12 cellular contexts compared by ENCODE assay signal in the genomic region with DNA sequence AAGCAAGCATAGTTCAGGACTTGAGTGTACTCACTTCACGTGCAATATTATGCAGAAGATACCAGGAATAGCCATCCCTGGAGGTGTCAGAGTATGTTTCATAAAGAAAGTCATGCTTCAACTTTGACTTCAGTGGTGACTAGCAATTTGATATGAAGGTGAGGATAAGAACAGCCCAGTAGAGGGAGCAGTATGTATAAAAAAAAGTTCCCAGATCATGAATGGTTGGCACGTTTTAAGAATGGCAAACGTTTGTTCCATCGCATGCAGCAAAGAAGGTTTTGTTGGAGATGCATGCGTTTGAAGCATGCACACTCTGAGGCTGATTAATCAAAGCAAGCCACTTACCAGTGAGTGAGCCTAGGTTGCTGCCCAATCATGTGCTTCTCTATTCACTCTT. TPM values are rescaled to one million over a fixed set of nuclear protein-coding genes. Genes with fewer than 3 reads are reported as not detected.
A peak's percentile ranks its signal among the peaks of the same experiment; 100 is the strongest.
DNase-seq lines count a peak whose midpoint lies in the region; ATAC-seq and TF ChIP-seq lines count a peak whose summit lies in the region.
"Had no signal": no experiment of that assay in that cellular context is flagged by ENCODE, and none has a peak within 500 bp of the region (broad histone marks: within the 10 kb centered on the region; RNA-seq: fewer than 3 reads in every experiment).

No MANE protein-coding gene starts in this region.

- H3K36me3 Mint-ChIP-seq in GM23338 (ENCODE audit: low read depth) (0 out of 3 replicates have a peak, but pooled peaks cover 5% of the 10 kb centered on the region), endothelial cell (ENCODE audit: low read depth, unreplicated experiment) (no peaks in the 10 kb centered on the region)
- H3K36me3 Mint-ChIP-seq in activated T-cell treated with anti-CD3 and anti-CD28 coated beads, Interleukin-2, amount 50 U/mL, for 4 hours (ENCODE audit: insufficient read depth): no peaks in the 10 kb centered on the region
- H3K36me3 Mint-ChIP-seq: mesothelial cell of epicardium had no signal

- BruUV-seq in A673 (replicated peaks; lab: Mats Ljungman, UMichigan) (no TSS peak), PC-3 (replicated peaks; lab: Mats Ljungman, UMichigan) (no TSS peak)

- H3K27ac ChIP-seq in A673 (ENCODE audit: low read depth, low read length, poor library complexity, severe bottlenecking) (no peak overlapping the region), GM23338 (ENCODE audit: low read depth) (no peak overlapping the region), PC-3 (ENCODE audit: low read length) (no peak overlapping the region), hepatocyte (no peak overlapping the region)
- H3K27ac ChIP-seq: spleen had no signal

- H3K9me3 ChIP-seq in A673 (ENCODE audit: low read depth, low read length, poor library complexity, severe bottlenecking) (no peaks in the 10 kb centered on the region), PC-3 (ENCODE audit: low read length) (no peaks in the 10 kb centered on the region), hepatocyte (ENCODE audit: low read depth) (no peaks in the 10 kb centered on the region)
- H3K9me3 ChIP-seq: spleen had no signal

- no peak overlapping the region for H3K9ac ChIP-seq in PC-3 (ENCODE audit: low read length)

- intact Hi-C loops in A673 (cut with micrococcal nuclease; ENCODE audit: unreplicated experiment) (loop anchor here (5.0 kb wide), 1 partner anchor 1523 kb away; no protein-coding TSS in a partner anchor), PC-3 (cut with micrococcal nuclease) (loop anchor here (2.0 to 10.0 kb wide), 3 partner anchors 235 to 1523 kb away; no protein-coding TSS in a partner anchor)

- H3K27ac Mint-ChIP-seq in GM23338: no peak overlapping the region
- H3K27ac Mint-ChIP-seq in endothelial cell (ENCODE audit: unreplicated experiment): no peak overlapping the region
- H3K27ac Mint-ChIP-seq: mesothelial cell of epicardium had no signal

- H3K27me3 ChIP-seq in A673 (replicated peaks; ENCODE audit: insufficient read depth, low read depth, low read length, poor library complexity) (peaks cover 3% of the 10 kb centered on the region), GM23338 (ENCODE audit: insufficient read depth) (no peaks in the 10 kb centered on the region), PC-3 (ENCODE audit: low read length) (no peaks in the 10 kb centered on the region), hepatocyte (no peaks in the 10 kb centered on the region)
- H3K27me3 ChIP-seq: spleen had no signal

- H3F3A ChIP-seq in GM23338 (replicated peaks; ENCODE audit: low read depth) (no peaks in the 10 kb centered on the region), PC-3 (ENCODE audit: low read length, unreplicated experiment) (no peaks in the 10 kb centered on the region)

- DNase-seq in A673 (ENCODE audit: low spot score) (peak; percentile 13), GM23338 (ENCODE audit: low spot score) (peak; percentile 8), PC-3 (peak; percentile 53), hepatocyte (ENCODE audit: low spot score) (peak; percentile 8), endothelial cell (ENCODE audit: low spot score) (no peak), NCI-H2171 (lab: John Stamatoyannopoulos, UW) (no peak)
- no peak for DNase-seq in activated T-cell treated with anti-CD3 and anti-CD28 coated beads, Interleukin-2, amount 50 U/mL, for 4 hours
- DNase-seq: foreskin fibroblast, NCI-H1436 treated with DMSO at 0.1 percent for 48 hours, spleen had no signal

- H3K4me1 ChIP-seq in A673 (ENCODE audit: insufficient read depth, low read length, poor library complexity, severe bottlenecking): no peaks in the 10 kb centered on the region
- no peaks in the 10 kb centered on the region for H3K4me1 ChIP-seq in GM23338 (ENCODE audit: insufficient read depth)
- no peaks in the 10 kb centered on the region for H3K4me1 ChIP-seq in PC-3 (ENCODE audit: insufficient read depth, low read length)
- H3K4me1 ChIP-seq in hepatocyte (ENCODE audit: insufficient read depth): no peaks in the 10 kb centered on the region
- H3K4me1 ChIP-seq: spleen had no signal

- H3K4me3 ChIP-seq in A673 (ENCODE audit: low read depth, low read length, poor library complexity, severe bottlenecking) (no peak overlapping the region), GM23338 (no peak overlapping the region), PC-3 (ENCODE audit: low read length) (no peak overlapping the region), hepatocyte (no peak overlapping the region)
- H3K4me3 ChIP-seq: spleen had no signal

- no peaks in the 10 kb centered on the region for H3K27me3 Mint-ChIP-seq in GM23338 (ENCODE audit: insufficient read depth, low read depth, poor library complexity)
- H3K27me3 Mint-ChIP-seq in endothelial cell (ENCODE audit: unreplicated experiment): no peaks in the 10 kb centered on the region
- H3K27me3 Mint-ChIP-seq in activated T-cell treated with anti-CD3 and anti-CD28 coated beads, Interleukin-2, amount 50 U/mL, for 4 hours (ENCODE audit: low read depth): no peaks in the 10 kb centered on the region

- H4K20me1 ChIP-seq in GM23338 (replicated peaks; ENCODE audit: insufficient read depth) (no peaks in the 10 kb centered on the region), PC-3 (ENCODE audit: low read length) (no peaks in the 10 kb centered on the region), hepatocyte (ENCODE audit: insufficient read depth, poor library complexity, severe bottlenecking) (no peaks in the 10 kb centered on the region)

- 26% methylated on average over 5 of the region's 5 CpGs for WGBS in hepatocyte (ENCODE audit: low lambda C conversion rate, missing lambda C conversion rate)

- no peak overlapping the region for H3K4me2 ChIP-seq in GM23338
- peak overlapping the region; percentile 60; the same call in 1 of the 2 replicates for H3K4me2 ChIP-seq in PC-3 (ENCODE audit: low read length)
- no peak overlapping the region for H3K4me2 ChIP-seq in hepatocyte

- H3K4me1 Mint-ChIP-seq in GM23338 (no peaks in the 10 kb centered on the region), endothelial cell (ENCODE audit: unreplicated experiment) (no peaks in the 10 kb centered on the region)
- no peaks in the 10 kb centered on the region for H3K4me1 Mint-ChIP-seq in activated T-cell treated with anti-CD3 and anti-CD28 coated beads, Interleukin-2, amount 50 U/mL, for 4 hours (ENCODE audit: low read depth)
- H3K4me1 Mint-ChIP-seq: mesothelial cell of epicardium had no signal

- H3K4me3 Mint-ChIP-seq in GM23338: no peak overlapping the region
- no peak overlapping the region for H3K4me3 Mint-ChIP-seq in endothelial cell (ENCODE audit: unreplicated experiment)
- no peak overlapping the region for H3K4me3 Mint-ChIP-seq in activated T-cell treated with anti-CD3 and anti-CD28 coated beads, Interleukin-2, amount 50 U/mL, for 4 hours
- H3K4me3 Mint-ChIP-seq: mesothelial cell of epicardium had no signal

- H3K36me3 ChIP-seq in A673 (ENCODE audit: insufficient read depth, low read length, poor library complexity, severe bottlenecking) (no peaks in the 10 kb centered on the region), GM23338 (ENCODE audit: insufficient read depth) (no peaks in the 10 kb centered on the region), PC-3 (ENCODE audit: low read depth, low read length) (no peaks in the 10 kb centered on the region), hepatocyte (replicated peaks; ENCODE audit: insufficient read depth, low read depth) (no peaks in the 10 kb centered on the region)
- H3K36me3 ChIP-seq: spleen had no signal

- TF ChIP-seq CTCF in A673 (conservative IDR thresholded peaks at IDR 0.05; ENCODE audit: low read depth, low read length) (peak; percentile 36; the same call in 1 of the 2 replicates), GM23338 (conservative IDR thresholded peaks at IDR 0.05; ENCODE audit: low read depth in 2 of 2) (peak; percentile 24; a peak in 2 of 4 replicates), PC-3 (conservative IDR thresholded peaks at IDR 0.05; ENCODE audit: low read depth, low read length) (peak; percentile 62), hepatocyte (IDR thresholded peaks at IDR 0.05; ENCODE audit: poor library complexity) (peak; percentile 27), endothelial cell (IDR thresholded peaks at IDR 0.05; ENCODE audit: unreplicated experiment) (no peak)

- ATAC-seq in GM23338 (no peak), PC-3 (no peak; the same call in 1 of the 2 replicates), HG03280 (IDR thresholded peaks at IDR 0.05; ENCODE audit: unreplicated experiment) (no peak)
- no peak for ATAC-seq in activated T-cell treated with anti-CD3 and anti-CD28 coated beads, Interleukin-2, amount 50 U/mL, for 4 hours

- POLR2A ChIA-PET in A673 (lab: Charles Lee; ENCODE audit: low non-redundant PET): no interaction called here
- POLR2A ChIA-PET in PC-3 (lab: Charles Lee; ENCODE audit: unreplicated experiment): no interaction called here

- H3K9me2 ChIP-seq in GM23338 (ENCODE audit: insufficient read depth): no peaks in the 10 kb centered on the region
- no peaks in the 10 kb centered on the region for H3K9me2 ChIP-seq in PC-3 (replicated peaks; ENCODE audit: low read length)
- no peaks in the 10 kb centered on the region for H3K9me2 ChIP-seq in hepatocyte (replicated peaks; ENCODE audit: insufficient read depth)

- H2AFZ ChIP-seq in GM23338 (no peak overlapping the region), PC-3 (ENCODE audit: low read length) (peak overlapping the region; percentile 59; the same call in 1 of the 2 replicates), hepatocyte (no peak overlapping the region)

- CTCF ChIA-PET in A673 (lab: Charles Lee) (interaction anchor here (0.6 kb wide), 1 partner anchor 1475 kb away, joined by 3 read pairs; no protein-coding TSS in a partner anchor), PC-3 (lab: Charles Lee) (interaction anchor here (0.5 to 0.8 kb wide), 3 partner anchors 388 to 1521 kb away, joined by 3 to 4 read pairs (median 3); no protein-coding TSS in a partner anchor)

- H3K9me3 Mint-ChIP-seq in GM23338 (peaks cover 64% of the 10 kb centered on the region), endothelial cell (ENCODE audit: unreplicated experiment) (no peaks in the 10 kb centered on the region)
- no peaks in the 10 kb centered on the region for H3K9me3 Mint-ChIP-seq in activated T-cell treated with anti-CD3 and anti-CD28 coated beads, Interleukin-2, amount 50 U/mL, for 4 hours

- no peaks in the 10 kb centered on the region for H3K79me2 ChIP-seq in GM23338 (replicated peaks; ENCODE audit: insufficient read depth)
- no peaks in the 10 kb centered on the region for H3K79me2 ChIP-seq in PC-3 (ENCODE audit: low read length)
- H3K79me2 ChIP-seq in hepatocyte: no peaks in the 10 kb centered on the region

RNA-seq across cellular contexts. Expression of a gene that starts 33.5 kb away (rescaled TPM):
- total RNA-seq in A673 (2021): not detected in 2 replicates
- 4.0 and 6.0 TPM in 2 replicates for total RNA-seq in GM23338 (2014; rRNA removed; shearing (Covaris generic))
- 1.5 and 2.9 TPM in 2 replicates for polyA plus RNA-seq in GM23338 (2016; fragmentation: Nextera tagmentation; extraction: Ambion mirVana)
- total RNA-seq in PC-3 (2014; rRNA removed): 2.3 and 3.7 TPM in 2 replicates
- 15.2 and 17.0 TPM in 2 replicates for total RNA-seq in hepatocyte
- polyA plus RNA-seq in hepatocyte: 6.2 and 11.1 TPM in 2 replicates
- total RNA-seq in endothelial cell (ENCODE audit: unreplicated experiment): 7.3 TPM
- total RNA-seq in activated T-cell treated with anti-CD3 and anti-CD28 coated beads, Interleukin-2, amount 50 U/mL, for 4 hours: not detected

RNA-seq across cellular contexts. Expression of a gene that starts 51.2 kb away (rescaled TPM):
- total RNA-seq in A673 (2021): not detected in 2 replicates
- not detected in 2 replicates for total RNA-seq in GM23338 (2014; rRNA removed; shearing (Covaris generic))
- not detected in 2 replicates for polyA plus RNA-seq in GM23338 (2016; fragmentation: Nextera tagmentation; extraction: Ambion mirVana)
- total RNA-seq in PC-3 (2014; rRNA removed): not detected in 2 replicates
- not detected in 2 replicates for total RNA-seq in hepatocyte
- not detected in 2 replicates for polyA plus RNA-seq in hepatocyte
- total RNA-seq in endothelial cell (ENCODE audit: unreplicated experiment): not detected
- not detected for total RNA-seq in activated T-cell treated with anti-CD3 and anti-CD28 coated beads, Interleukin-2, amount 50 U/mL, for 4 hours
- total RNA-seq: mesothelial cell of epicardium, spleen had no signal
- polyA plus RNA-seq: spleen had no signal

Comparison
In these comparisons a context has a peak if more than half of its experiments do, and no peak if none do; other contexts are left out.
1. DNase-seq: peak in A673 (single experiment), GM23338 (single experiment), PC-3 (single experiment) and hepatocyte (single experiment); none in endothelial cell (single experiment), NCI-H2171 (single experiment) and activated T-cell treated with anti-CD3 and anti-CD28 coated beads, Interleukin-2, amount 50 U/mL, for 4 hours (single experiment).